ENCODE assay signal across 1 cellular context in the genomic region with DNA sequence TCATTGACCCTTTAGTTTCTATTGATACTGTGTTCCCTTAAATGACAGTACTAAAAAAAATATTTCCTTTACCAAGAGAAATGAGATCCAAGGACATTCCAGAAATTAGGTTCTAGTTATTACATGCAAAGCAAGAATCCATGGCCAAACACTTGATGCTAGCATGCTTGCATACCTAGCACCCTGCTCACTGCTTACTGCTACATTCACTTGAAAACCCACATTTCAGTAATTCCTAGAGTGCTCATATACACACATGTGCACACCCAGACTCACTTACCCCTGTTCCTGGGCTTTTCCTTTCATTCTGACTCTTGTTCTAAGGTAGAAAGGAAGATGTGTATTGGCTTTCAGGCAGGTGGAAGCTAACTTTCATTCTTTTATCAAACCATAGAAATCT.
TF ChIP-seq lines count a peak whose summit lies in the region.

No MANE protein-coding gene starts in this region.

TF ChIP-seq in GM12878, 131 proteins besides CTCF, POLR2A, EP300 and RAD21 (continued from another document):
- TF ChIP-seq, protein P1, sequence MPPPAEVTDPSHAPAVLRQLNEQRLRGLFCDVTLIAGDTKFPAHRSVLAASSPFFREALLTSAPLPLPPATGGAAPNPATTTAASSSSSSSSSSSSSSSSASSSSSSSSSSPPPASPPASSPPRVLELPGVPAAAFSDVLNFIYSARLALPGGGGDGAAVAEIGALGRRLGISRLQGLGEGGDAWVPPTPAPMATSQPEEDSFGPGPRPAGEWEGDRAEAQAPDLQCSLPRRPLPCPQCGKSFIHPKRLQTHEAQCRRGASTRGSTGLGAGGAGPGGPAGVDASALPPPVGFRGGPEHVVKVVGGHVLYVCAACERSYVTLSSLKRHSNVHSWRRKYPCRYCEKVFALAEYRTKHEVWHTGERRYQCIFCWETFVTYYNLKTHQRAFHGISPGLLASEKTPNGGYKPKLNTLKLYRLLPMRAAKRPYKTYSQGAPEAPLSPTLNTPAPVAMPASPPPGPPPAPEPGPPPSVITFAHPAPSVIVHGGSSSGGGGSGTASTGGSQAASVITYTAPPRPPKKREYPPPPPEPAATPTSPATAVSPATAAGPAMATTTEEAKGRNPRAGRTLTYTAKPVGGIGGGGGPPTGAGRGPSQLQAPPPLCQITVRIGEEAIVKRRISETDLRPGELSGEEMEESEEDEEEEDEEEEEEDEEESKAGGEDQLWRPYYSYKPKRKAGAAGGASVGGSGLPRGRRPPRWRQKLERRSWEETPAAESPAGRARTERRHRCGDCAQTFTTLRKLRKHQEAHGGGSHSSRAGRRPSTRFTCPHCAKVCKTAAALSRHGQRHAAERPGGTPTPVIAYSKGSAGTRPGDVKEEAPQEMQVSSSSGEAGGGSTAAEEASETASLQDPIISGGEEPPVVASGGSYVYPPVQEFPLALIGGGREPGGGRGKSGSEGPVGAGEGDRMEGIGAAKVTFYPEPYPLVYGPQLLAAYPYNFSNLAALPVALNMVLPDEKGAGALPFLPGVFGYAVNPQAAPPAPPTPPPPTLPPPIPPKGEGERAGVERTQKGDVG (CRISPR knock-in tag; IDR thresholded peaks at IDR 0.05), result no peak
- no peak for TF ChIP-seq FOS (IDR thresholded peaks at IDR 0.05; ENCODE audit: borderline replicate concordance, extremely low read depth, insufficient read length)
- TF ChIP-seq FOXM1 (IDR thresholded peaks at IDR 0.05; ENCODE audit: low read depth, low read length), result no peak
- TF ChIP-seq EZH2 (IDR thresholded peaks at IDR 0.05; ENCODE audit: borderline replicate concordance, control insufficient read depth, low read depth, low read length), result no peak
- TF ChIP-seq ZSCAN29 (IDR thresholded peaks at IDR 0.05), result no peak
- TF ChIP-seq SREBF2 (IDR thresholded peaks at IDR 0.05; ENCODE audit: low read length), result no peak
- TF ChIP-seq KLF5 (IDR thresholded peaks at IDR 0.05; ENCODE audit: partially characterized antibody), result no peak
- TF ChIP-seq ZNF207 (IDR thresholded peaks at IDR 0.05; ENCODE audit: borderline replicate concordance), result no peak
- no peak for TF ChIP-seq MEF2B (IDR thresholded peaks at IDR 0.05; ENCODE audit: partially characterized antibody, poor library complexity, severe bottlenecking)
